Comparison of ENCODE assay signal across 1 cellular context in the genomic region with DNA sequence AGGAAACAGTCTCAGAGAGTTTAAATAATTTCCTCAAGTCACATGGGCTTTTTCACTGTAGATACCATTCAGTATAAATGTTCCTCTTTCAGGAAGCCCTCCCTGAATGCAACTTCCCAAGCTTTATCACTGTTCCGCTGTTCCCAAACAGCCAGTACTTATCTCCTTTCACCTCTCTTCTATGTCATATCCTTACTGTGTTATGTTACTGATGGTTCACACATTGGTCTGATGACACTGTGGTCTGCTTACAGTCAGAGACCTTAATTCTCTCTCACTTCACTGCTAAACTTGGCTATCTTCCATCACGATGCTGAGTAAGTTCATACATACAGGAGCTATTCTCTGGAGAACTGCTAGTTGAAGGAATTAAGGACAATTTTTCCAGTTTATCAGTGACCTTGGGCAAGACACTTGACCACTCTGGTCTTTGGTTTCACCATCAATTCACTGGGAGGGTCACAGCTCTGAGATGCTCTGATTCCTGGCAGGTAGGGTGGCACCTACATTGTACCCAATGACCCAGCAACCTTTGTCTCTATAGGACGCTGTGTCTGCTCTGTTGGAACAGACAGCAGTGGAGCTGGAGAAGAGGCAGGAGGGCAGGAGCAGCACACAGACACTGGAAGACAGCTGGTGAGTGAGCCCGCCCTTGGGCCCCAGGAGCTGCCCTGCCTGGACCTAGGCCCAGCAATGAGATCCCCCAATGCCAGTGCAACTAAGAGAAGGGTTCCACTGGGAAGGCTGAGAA.
TF ChIP-seq lines count a peak whose summit lies in the region.

No MANE protein-coding gene starts in this region.

TF ChIP-seq in SK-N-SH treated with all-trans-retinoic acid at 6 μM for 48 hours, 23 proteins besides CTCF, POLR2A, EP300 and RAD21 (continued from another document):
- TF ChIP-seq, protein P1, sequence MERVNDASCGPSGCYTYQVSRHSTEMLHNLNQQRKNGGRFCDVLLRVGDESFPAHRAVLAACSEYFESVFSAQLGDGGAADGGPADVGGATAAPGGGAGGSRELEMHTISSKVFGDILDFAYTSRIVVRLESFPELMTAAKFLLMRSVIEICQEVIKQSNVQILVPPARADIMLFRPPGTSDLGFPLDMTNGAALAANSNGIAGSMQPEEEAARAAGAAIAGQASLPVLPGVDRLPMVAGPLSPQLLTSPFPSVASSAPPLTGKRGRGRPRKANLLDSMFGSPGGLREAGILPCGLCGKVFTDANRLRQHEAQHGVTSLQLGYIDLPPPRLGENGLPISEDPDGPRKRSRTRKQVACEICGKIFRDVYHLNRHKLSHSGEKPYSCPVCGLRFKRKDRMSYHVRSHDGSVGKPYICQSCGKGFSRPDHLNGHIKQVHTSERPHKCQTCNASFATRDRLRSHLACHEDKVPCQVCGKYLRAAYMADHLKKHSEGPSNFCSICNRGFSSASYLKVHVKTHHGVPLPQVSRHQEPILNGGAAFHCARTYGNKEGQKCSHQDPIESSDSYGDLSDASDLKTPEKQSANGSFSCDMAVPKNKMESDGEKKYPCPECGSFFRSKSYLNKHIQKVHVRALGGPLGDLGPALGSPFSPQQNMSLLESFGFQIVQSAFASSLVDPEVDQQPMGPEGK (CRISPR knock-in tag; IDR thresholded peaks at IDR 0.05; ENCODE audit: borderline replicate concordance), result no peak
- TF ChIP-seq RARB (CRISPR knock-in tag; IDR thresholded peaks at IDR 0.05) (no peak), ESRRG (CRISPR knock-in tag; IDR thresholded peaks at IDR 0.05) (no peak), ARNTL (CRISPR knock-in tag; IDR thresholded peaks at IDR 0.05; ENCODE audit: borderline replicate concordance, low read depth) (no peak)
- TF ChIP-seq, protein P2, sequence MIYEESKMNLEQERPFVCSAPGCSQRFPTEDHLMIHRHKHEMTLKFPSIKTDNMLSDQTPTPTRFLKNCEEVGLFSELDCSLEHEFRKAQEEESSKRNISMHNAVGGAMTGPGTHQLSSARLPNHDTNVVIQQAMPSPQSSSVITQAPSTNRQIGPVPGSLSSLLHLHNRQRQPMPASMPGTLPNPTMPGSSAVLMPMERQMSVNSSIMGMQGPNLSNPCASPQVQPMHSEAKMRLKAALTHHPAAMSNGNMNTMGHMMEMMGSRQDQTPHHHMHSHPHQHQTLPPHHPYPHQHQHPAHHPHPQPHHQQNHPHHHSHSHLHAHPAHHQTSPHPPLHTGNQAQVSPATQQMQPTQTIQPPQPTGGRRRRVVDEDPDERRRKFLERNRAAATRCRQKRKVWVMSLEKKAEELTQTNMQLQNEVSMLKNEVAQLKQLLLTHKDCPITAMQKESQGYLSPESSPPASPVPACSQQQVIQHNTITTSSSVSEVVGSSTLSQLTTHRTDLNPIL (CRISPR knock-in tag; IDR thresholded peaks at IDR 0.05; ENCODE audit: low read depth), result no peak
